Comparison of ENCODE assay signal across 9 cellular contexts in genomic region chr5:10704949-10705621, GRCh38. TPM values are rescaled to one million over a fixed set of nuclear protein-coding genes. Genes with fewer than 3 reads are reported as not detected.
DNase-seq lines count a peak whose midpoint lies in the region; ATAC-seq, FAIRE-seq and TF ChIP-seq lines count a peak whose summit lies in the region.
"Had no signal": no experiment of that assay in that cellular context is flagged by ENCODE, and none has a peak within 500 bp of the region (broad histone marks: within the 10 kb centered on the region; RNA-seq: fewer than 3 reads in every experiment).

No MANE protein-coding gene starts in this region.

- no peak for TF ChIP-seq POLR2A in Peyer's patch (IDR thresholded peaks at IDR 0.05)
- no peak for TF ChIP-seq POLR2A in GM12891 (IDR thresholded peaks at IDR 0.05; ENCODE audit: low read depth, low read length)

- peak overlapping the region; percentile 72 for H3K27ac Mint-ChIP-seq in activated naive CD8-positive, alpha-beta T cell treated with anti-CD3 and anti-CD28 coated beads, Interleukin-2, amount 50 U/mL, for 24 hours
- H3K27ac Mint-ChIP-seq in naive thymus-derived CD4-positive, alpha-beta T cell = peak overlapping the region in 8 of 9 donors; percentile 9 to 63 (median 39)
- H3K27ac Mint-ChIP-seq: dendritic cell treated with granulocyte-macrophage colony-stimulating factor and Interleukin-4, amounts not matched to agents 40 ng/mL and 50 ng/mL, for 4 days had no signal

- peak; percentile 37 for ATAC-seq in GM18870 (IDR thresholded peaks at IDR 0.05; ENCODE audit: unreplicated experiment)
- ATAC-seq in activated naive CD8-positive, alpha-beta T cell treated with anti-CD3 and anti-CD28 coated beads, Interleukin-2, amount 50 U/mL, for 24 hours = peak; percentile 62
- peak; percentile 73 for ATAC-seq in naive thymus-derived CD4-positive, alpha-beta T cell

- POLR2A ChIA-PET in naive thymus-derived CD4-positive, alpha-beta T cell (lab: Charles Lee) = no interaction called here

- DNase-seq in Kasumi-1 (lab: John Stamatoyannopoulos, UW) (peak; percentile 87 to 88), NCI-H2107 (lab: John Stamatoyannopoulos, UW) (no peak), Peyer's patch (no peak), DMS53 treated with DMSO at 0.1 percent for 48 hours (lab: John Stamatoyannopoulos, UW; ENCODE audit: unreplicated experiment) (no peak), GM12891 (ENCODE audit: insufficient read length, low spot score) (no peak)
- no peak for DNase-seq in activated naive CD8-positive, alpha-beta T cell treated with anti-CD3 and anti-CD28 coated beads, Interleukin-2, amount 50 U/mL, for 24 hours
- no peak for DNase-seq in naive thymus-derived CD4-positive, alpha-beta T cell

- H3K4me3 Mint-ChIP-seq in activated naive CD8-positive, alpha-beta T cell treated with anti-CD3 and anti-CD28 coated beads, Interleukin-2, amount 50 U/mL, for 24 hours = no peak overlapping the region
- peak overlapping the region in 1 of 10 donors; percentile 22 for H3K4me3 Mint-ChIP-seq in naive thymus-derived CD4-positive, alpha-beta T cell
- H3K4me3 Mint-ChIP-seq: dendritic cell treated with granulocyte-macrophage colony-stimulating factor and Interleukin-4, amounts not matched to agents 40 ng/mL and 50 ng/mL, for 4 days had no signal

- intact Hi-C loops in naive thymus-derived CD4-positive, alpha-beta T cell (cut with micrococcal nuclease) = loop anchor here in 1 of 2 donors (5.0 kb wide), 1 partner anchor 57 kb away; the partner anchor contains the start of gene DAP

- no peak overlapping the region for H3K4me3 ChIP-seq in naive thymus-derived CD4-positive, alpha-beta T cell (ENCODE audit: low read length)
- H3K4me3 ChIP-seq in Peyer's patch = no peak overlapping the region

- H3K27me3 ChIP-seq in naive thymus-derived CD4-positive, alpha-beta T cell (ENCODE audit: control insufficient read depth in 2 of 2, insufficient read depth in 2 of 2, low read length in 2 of 2) = no peaks in the 10 kb centered on the region
- H3K27me3 ChIP-seq in Peyer's patch = no peaks in the 10 kb centered on the region

- peaks cover 9% of the 10 kb centered on the region for H3K36me3 Mint-ChIP-seq in activated naive CD8-positive, alpha-beta T cell treated with anti-CD3 and anti-CD28 coated beads, Interleukin-2, amount 50 U/mL, for 24 hours (ENCODE audit: low read depth)
- peaks cover 0 to 7% (median 0%) of the 10 kb centered on the region in 5 donors for H3K36me3 Mint-ChIP-seq in naive thymus-derived CD4-positive, alpha-beta T cell

- no peak for FAIRE-seq in GM12891 (lab: Jason Lieb, UNC)

- H3K27me3 Mint-ChIP-seq in activated naive CD8-positive, alpha-beta T cell treated with anti-CD3 and anti-CD28 coated beads, Interleukin-2, amount 50 U/mL, for 24 hours = no peaks in the 10 kb centered on the region
- no peaks in the 10 kb centered on the region for H3K27me3 Mint-ChIP-seq in naive thymus-derived CD4-positive, alpha-beta T cell
- H3K27me3 Mint-ChIP-seq: dendritic cell treated with granulocyte-macrophage colony-stimulating factor and Interleukin-4, amounts not matched to agents 40 ng/mL and 50 ng/mL, for 4 days had no signal

- no peak for TF ChIP-seq CTCF in Peyer's patch (IDR thresholded peaks at IDR 0.05)

- no peaks in the 10 kb centered on the region for H3K9me3 ChIP-seq in naive thymus-derived CD4-positive, alpha-beta T cell (ENCODE audit: control insufficient read depth in 2 of 3, low read length in 3 of 3)
- H3K9me3 ChIP-seq in Peyer's patch = no peaks in the 10 kb centered on the region

- H3K27ac ChIP-seq in naive thymus-derived CD4-positive, alpha-beta T cell (ENCODE audit: low read depth, low read length) = no peak overlapping the region
- peak overlapping the region in 1 of 4 donors; percentile 33 for H3K27ac ChIP-seq in Peyer's patch

- H3K36me3 ChIP-seq in naive thymus-derived CD4-positive, alpha-beta T cell (ENCODE audit: control insufficient read depth in 2 of 3, insufficient read depth in 3 of 3, low read length in 3 of 3) = no peaks in the 10 kb centered on the region
- H3K36me3 ChIP-seq in Peyer's patch = no peaks in the 10 kb centered on the region

- H3K4me1 Mint-ChIP-seq in activated naive CD8-positive, alpha-beta T cell treated with anti-CD3 and anti-CD28 coated beads, Interleukin-2, amount 50 U/mL, for 24 hours = peaks cover 39% of the 10 kb centered on the region
- peaks cover 30 to 47% (median 41%) of the 10 kb centered on the region in 7 donors for H3K4me1 Mint-ChIP-seq in naive thymus-derived CD4-positive, alpha-beta T cell

- CTCF ChIA-PET in naive thymus-derived CD4-positive, alpha-beta T cell (lab: Charles Lee) = no interaction called here

- H3K4me1 ChIP-seq in naive thymus-derived CD4-positive, alpha-beta T cell (ENCODE audit: control insufficient read depth in 2 of 2, insufficient read depth in 2 of 2, low read length in 2 of 2) = peaks cover 7 to 14% of the 10 kb centered on the region in 2 donors
- H3K4me1 ChIP-seq in Peyer's patch = peaks cover 0 to 20% (median 6%) of the 10 kb centered on the region in 4 donors

- no peaks in the 10 kb centered on the region for H3K9me3 Mint-ChIP-seq in activated naive CD8-positive, alpha-beta T cell treated with anti-CD3 and anti-CD28 coated beads, Interleukin-2, amount 50 U/mL, for 24 hours
- H3K9me3 Mint-ChIP-seq in naive thymus-derived CD4-positive, alpha-beta T cell = no peaks in the 10 kb centered on the region
- H3K9me3 Mint-ChIP-seq: dendritic cell treated with granulocyte-macrophage colony-stimulating factor and Interleukin-4, amounts not matched to agents 40 ng/mL and 50 ng/mL, for 4 days had no signal

TF ChIP-seq in GM12891, 5 proteins besides CTCF, POLR2A, EP300 and RAD21:
- TF ChIP-seq POU2F2 (IDR thresholded peaks at IDR 0.05; ENCODE audit: low read depth, low read length) (no peak), SPI1 (IDR thresholded peaks at IDR 0.05; ENCODE audit: low read depth, low read length) (no peak), TAF1 (IDR thresholded peaks at IDR 0.05; ENCODE audit: low read depth, low read length) (no peak), POLR2AphosphoS5 (IDR thresholded peaks at IDR 0.05; ENCODE audit: low read depth, low read length) (no peak), PAX5 (IDR thresholded peaks at IDR 0.05; ENCODE audit: insufficient read depth, low read length, severe bottlenecking) (no peak)

RNA-seq across cellular contexts. Expression of gene DAP, which starts 55.9 kb away (rescaled TPM):
- total RNA-seq in naive thymus-derived CD4-positive, alpha-beta T cell = 10 to 100 TPM; 31.9 to 58.6 (median 38.5) TPM
- polyA plus RNA-seq in naive thymus-derived CD4-positive, alpha-beta T cell = 10 to 100 TPM; 60.9 to 91.6 TPM
- 100 to 1,000 TPM in 2 of 4 donors, 10 to 100 TPM in 2; 52.0 to 138 (median 111) TPM for total RNA-seq in Peyer's patch
- polyA plus RNA-seq in GM12891 (2012; ENCODE audit: low read depth, missing spikeins) = 70.1 TPM

Comparison
In these comparisons a context has a peak if more than half of its experiments do, and no peak if none do; other contexts are left out.
1. DNase-seq: peak in Kasumi-1 (2 of 2); none in activated naive CD8-positive, alpha-beta T cell treated with anti-CD3 and anti-CD28 coated beads, Interleukin-2, amount 50 U/mL, for 24 hours (single experiment), naive thymus-derived CD4-positive, alpha-beta T cell (0 of 9), NCI-H2107 (single experiment), Peyer's patch (0 of 3), DMS53 treated with DMSO at 0.1 percent for 48 hours (single experiment) and GM12891 (single experiment).
2. Peak in every context shown above with its lines, with median percentiles within 50 percentile points of each other: ATAC-seq.